9 cellular contexts compared by ENCODE assay signal in the genomic region with DNA sequence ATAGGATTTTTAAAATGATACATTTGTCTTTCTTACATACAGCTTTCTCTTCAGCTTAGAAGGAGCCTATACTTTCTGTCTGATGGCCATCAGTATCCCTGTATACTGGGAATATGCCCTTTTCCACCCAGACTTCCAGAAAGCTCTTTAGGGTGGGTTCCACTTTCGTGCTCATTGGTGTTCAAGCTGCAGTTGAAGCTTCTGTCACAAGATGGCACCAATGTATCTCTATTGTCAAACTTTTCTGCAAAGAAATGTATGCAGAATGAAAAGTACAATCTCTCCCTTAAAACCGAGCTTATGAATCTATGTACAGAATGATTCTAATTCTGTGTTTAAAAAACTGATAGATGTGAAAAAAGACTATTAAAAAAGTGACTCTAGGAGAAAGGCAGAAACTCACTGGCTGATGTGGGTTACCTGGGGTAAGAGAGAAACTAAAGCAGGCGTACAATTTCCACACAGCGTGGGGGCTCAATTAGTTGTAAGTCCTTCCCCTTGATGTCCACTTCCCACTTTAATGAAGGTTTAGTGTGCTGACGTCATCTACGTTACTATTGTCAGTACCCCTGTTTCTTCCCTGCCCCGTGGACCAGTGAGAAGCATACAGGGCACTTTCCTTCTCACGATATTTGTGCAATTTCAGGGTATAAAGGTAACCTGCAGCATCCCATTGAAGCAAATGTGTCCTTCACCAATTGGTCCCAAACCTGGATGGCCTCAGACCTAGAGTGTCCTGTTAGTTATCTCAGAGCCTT.
DNase-seq lines count a peak whose midpoint lies in the region; ATAC-seq and TF ChIP-seq lines count a peak whose summit lies in the region.
"Had no signal": no experiment of that assay in that cellular context is flagged by ENCODE, and none has a peak within 500 bp of the region (broad histone marks: within the 10 kb centered on the region; RNA-seq: fewer than 3 reads in every experiment).

No MANE protein-coding gene starts in this region.

- peak; percentile 51 for TF ChIP-seq CTCF in C4-2B (conservative IDR thresholded peaks at IDR 0.05)
- peak; percentile 40 for TF ChIP-seq CTCF in RWPE1 (conservative IDR thresholded peaks at IDR 0.05; ENCODE audit: low read depth)
- peak; percentile 39 for TF ChIP-seq CTCF in fibroblast of pulmonary artery (IDR thresholded peaks at IDR 0.05; ENCODE audit: low read length, missing control alignments)

- POLR2A ChIA-PET in RWPE1 (lab: Yijun Ruan, JAX; ENCODE audit: low non-redundant PET): no interaction called here

- CTCF ChIA-PET in RWPE1 (lab: Yijun Ruan, JAX): interaction anchor here (0.5 to 0.6 kb wide), 4 partner anchors 28 to 1223 kb away, joined by 3 to 5 read pairs (median 3); no protein-coding TSS in a partner anchor

- no peak for DNase-seq in RWPE1 (ENCODE audit: low spot score)
- DNase-seq in fibroblast of pulmonary artery (ENCODE audit: low read depth): peak; percentile 22
- DNase-seq in stimulated activated CD8-positive, alpha-beta memory T cell treated with anti-CD3 and anti-CD28 coated beads, Interleukin-4, amount 100 ng/mL, for 48 hours: peak; percentile 25

- no peak overlapping the region for H3K4me3 ChIP-seq in fibroblast of pulmonary artery (replicated peaks; ENCODE audit: low read depth, low read length)

- ATAC-seq in GM18867 (IDR thresholded peaks at IDR 0.05; ENCODE audit: unreplicated experiment) (peak; percentile 56), GM21528 (IDR thresholded peaks at IDR 0.05; ENCODE audit: low FRiP score, unreplicated experiment) (no peak), HG03354 (IDR thresholded peaks at IDR 0.05; ENCODE audit: poor library complexity, severe bottlenecking, unreplicated experiment) (no peak), GM18517 (IDR thresholded peaks at IDR 0.05; ENCODE audit: unreplicated experiment) (no peak)

- H3K27ac ChIP-seq in C4-2B (no peak overlapping the region), RWPE1 (no peak overlapping the region)
- H3K27ac ChIP-seq: epithelial cell of prostate had no signal
